Comparison of ENCODE assay signal across 10 cellular contexts in genomic region chrX:136030357-136031225, GRCh38. TPM values are rescaled to one million over a fixed set of nuclear protein-coding genes. Genes with fewer than 3 reads are reported as not detected.
A peak's percentile ranks its signal among the peaks of the same experiment; 100 is the strongest.
DNase-seq lines count a peak whose midpoint lies in the region; ATAC-seq and TF ChIP-seq lines count a peak whose summit lies in the region.
"Had no signal": no experiment of that assay in that cellular context is flagged by ENCODE, and none has a peak within 500 bp of the region (broad histone marks: within the 10 kb centered on the region; RNA-seq: fewer than 3 reads in every experiment).

No MANE protein-coding gene starts in this region.

- TF ChIP-seq CTCF in AG09319 (IDR thresholded peaks at IDR 0.05; ENCODE audit: low read depth, low read length) (no peak), adrenal gland (IDR thresholded peaks at IDR 0.05) (no peak)

- no peaks in the 10 kb centered on the region for H3K9me3 ChIP-seq in adrenal gland (replicated peaks in 1 of 3)
- H3K9me3 ChIP-seq: BE2C had no signal

- intact Hi-C loops in adrenal gland (cut with DNase I): no loop called here
- intact Hi-C loops in posterior vena cava (cut with DNase I): loop anchor here (5.0 to 10.0 kb wide), 2 partner anchors 117 to 134 kb away; partner anchors contain the start of gene FHL1 (in 1 of the 2)

- H3K4me3 ChIP-seq in adrenal gland: no peak overlapping the region

- TF ChIP-seq POLR2A in adrenal gland (IDR thresholded peaks at IDR 0.05): no peak

- H3K27ac ChIP-seq in adrenal gland: peak overlapping the region in 2 of 5 donors; percentile 43 to 61

- DNase-seq in AG09319 (ENCODE audit: extremely low read depth, low read depth) (peak; percentile 19), adrenal gland (peak in 6 of 7 donors; percentile 3 to 58 (median 18)), globus pallidus (ENCODE audit: low spot score) (peak; percentile 38), posterior vena cava (ENCODE audit: low spot score) (peak; percentile 89), left lobe of liver (ENCODE audit: low spot score) (no peak), activated gamma-delta T cell treated with Interleukin-2 at 50 U/mL for 16 hours (no peak), NCI-H345 (lab: John Stamatoyannopoulos, UW) (no peak)
- no peak for DNase-seq in stimulated activated naive CD4-positive, alpha-beta T cell (lab: John Stamatoyannopoulos, UW)
- DNase-seq: BE2C, NCI-H524 had no signal

- no peaks in the 10 kb centered on the region for H3K4me1 ChIP-seq in adrenal gland (replicated peaks in 1 of 2)
- H3K4me1 ChIP-seq: BE2C had no signal

- no peak for ATAC-seq in left lobe of liver

- WGBS in adrenal gland, 4 donors: 48 to 76% (median 57%) methylated on average over 6 to 9 of the region's 9 CpGs

- no peaks in the 10 kb centered on the region for H3K27me3 ChIP-seq in adrenal gland
- H3K27me3 ChIP-seq: BE2C had no signal

- no peaks in the 10 kb centered on the region for H3K36me3 ChIP-seq in adrenal gland (replicated peaks in 1 of 2)
- H3K36me3 ChIP-seq: BE2C had no signal

RNA-seq across cellular contexts. Expression of gene SLC9A6, which starts 45.4 kb away (rescaled TPM):
- total RNA-seq in adrenal gland: 10 to 100 TPM; 15.3 to 36.2 (median 16.6) TPM
- polyA plus RNA-seq in adrenal gland: 10 to 100 TPM in 2 of 3 donors, 1 to 10 TPM in 1; 10.0 to 17.2 (median 10.0) TPM
- total RNA-seq in posterior vena cava: 10 to 100 TPM; 12.1 to 13.3 TPM
- 3.2 TPM for total RNA-seq in left lobe of liver

RNA-seq across cellular contexts. Expression of gene MMGT1, which starts 56.8 kb away (rescaled TPM):
- total RNA-seq in adrenal gland (10 to 100 TPM in 7 of 8 donors, 1 to 10 TPM in 1; 8.2 to 23.5 (median 13.7) TPM), posterior vena cava (10 to 100 TPM; 31.9 to 38.5 TPM), left lobe of liver (4.7 TPM)
- polyA plus RNA-seq in adrenal gland: 10 to 100 TPM in 1 of 3 donors, 1 to 10 TPM in 2; 1.4 to 20.7 (median 2.9) TPM

Comparison
In these comparisons a context has a peak if more than half of its experiments do, and no peak if none do; other contexts are left out.
1. DNase-seq: peak in AG09319 (single experiment), adrenal gland (6 of 7), globus pallidus (single experiment) and posterior vena cava (single experiment); none in stimulated activated naive CD4-positive, alpha-beta T cell (0 of 6), left lobe of liver (single experiment), activated gamma-delta T cell treated with Interleukin-2 at 50 U/mL for 16 hours (single experiment) and NCI-H345 (single experiment).
2. intact Hi-C loops: an anchor here in posterior vena cava (5.0 to 10.0 kb wide); none called in adrenal gland.